ENCODE assay signal across 8 cellular contexts in the genomic region with DNA sequence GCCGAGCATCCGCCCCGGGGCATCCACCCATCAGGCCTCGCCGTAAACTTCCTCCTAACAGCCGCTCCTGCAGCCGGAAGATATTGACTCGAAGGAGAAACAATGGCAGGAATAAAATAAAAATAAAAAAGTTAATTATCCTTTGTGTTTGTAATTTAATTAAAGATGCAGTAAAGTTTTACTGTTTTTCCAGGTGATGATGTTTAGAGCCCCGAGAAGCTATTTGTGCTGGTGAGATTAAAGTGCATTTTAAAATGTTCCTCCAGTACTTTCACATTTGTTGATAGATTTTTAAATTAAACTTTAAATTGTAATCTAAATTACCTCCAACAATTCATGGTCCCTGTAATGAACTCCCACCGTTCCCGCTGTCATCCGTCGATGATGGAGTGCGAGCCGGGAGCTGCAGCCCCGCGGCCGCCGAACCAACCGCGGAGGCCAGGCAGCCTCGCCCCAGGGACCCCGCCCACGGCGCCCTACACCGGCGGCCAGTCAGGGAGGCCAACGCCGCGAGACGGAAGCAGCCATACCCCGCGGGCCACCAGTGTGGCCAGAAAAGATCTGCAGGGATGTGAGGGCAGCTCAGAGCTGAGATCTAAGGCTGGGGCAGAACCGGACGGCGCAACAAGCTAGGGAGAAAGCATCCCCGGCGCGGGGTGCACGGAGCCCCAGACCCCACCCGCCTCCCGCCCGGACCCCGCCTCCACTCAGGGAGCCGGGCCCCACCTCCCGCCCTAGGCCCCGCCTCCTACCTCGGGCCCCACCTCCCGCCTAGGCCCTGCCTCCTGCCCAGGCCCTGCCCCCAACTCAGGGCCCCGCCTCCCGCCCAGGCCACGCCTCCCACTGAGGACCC.
DNase-seq lines count a peak whose midpoint lies in the region; ATAC-seq, FAIRE-seq and TF ChIP-seq lines count a peak whose summit lies in the region.

No MANE protein-coding gene starts in this region.

- peaks cover 2% of the 10 kb centered on the region for H3K36me3 Mint-ChIP-seq in IgD-negative memory B cell

- POLR2A ChIA-PET in GM12878 (lab: Charles Lee): no interaction called here

- TF ChIP-seq CTCF in GM12878 (IDR thresholded peaks at IDR 0.05 in 2 of 3, conservative IDR thresholded peaks at IDR 0.05 in 1 of 3; ENCODE audit: control insufficient read depth in 2 of 3, extremely low read depth in 1 of 3, insufficient read depth in 1 of 3, low read depth in 3 of 3, low read length in 3 of 3): no peak
- no peak for TF ChIP-seq CTCF in spleen (IDR thresholded peaks at IDR 0.05 in 8 of 11, conservative IDR thresholded peaks at IDR 0.05 in 3 of 11)

- 2% methylated on average over 47 of the region's 52 CpGs for WGBS in GM12878 (ENCODE audit: insufficient coverage, insufficient replicate concordance, low lambda C conversion rate, missing lambda C conversion rate)
- 0 to 1% (median 0%) methylated on average over 38 to 52 of the region's 52 CpGs for WGBS in spleen, 5 donors

- H3K27ac ChIP-seq in GM12878 (ENCODE audit: control insufficient read depth, insufficient read depth) (no peak overlapping the region), iPS-18a (ENCODE audit: low read length) (no peak overlapping the region), spleen (peak overlapping the region; percentile 75 to 95 (median 92))

- H3K27me3 ChIP-seq in GM12878 (replicated peaks in 1 of 2; ENCODE audit: control insufficient read depth in 2 of 2, insufficient read depth in 2 of 2, low read length in 1 of 2) (no peaks in the 10 kb centered on the region; a peak in 1 of 4 replicates), iPS-18a (ENCODE audit: control insufficient read depth, insufficient read depth, low read length) (peaks cover 16% of the 10 kb centered on the region), spleen (replicated peaks in 1 of 7) (no peaks in the 10 kb centered on the region)

- H3K9me3 Mint-ChIP-seq in IgD-negative memory B cell: no peaks in the 10 kb centered on the region

- CTCF ChIA-PET in GM12878 (lab: Yijun Ruan, JAX): no interaction called here

- in situ Hi-C loops in GM12878 (cut with MboI): no loop called here

- peak overlapping the region; percentile 79 for H3K4me2 ChIP-seq in GM12878 (ENCODE audit: control insufficient read depth, insufficient read depth)

- H3K4me1 Mint-ChIP-seq in IgD-negative memory B cell: peaks cover 4 to 8% (median 5%) of the 10 kb centered on the region in 3 donors

- no peaks in the 10 kb centered on the region for H3K27me3 Mint-ChIP-seq in IgD-negative memory B cell

- H3K9me3 ChIP-seq in GM12878 (replicated peaks; ENCODE audit: control insufficient read depth, insufficient read depth, low read length): no peaks in the 10 kb centered on the region
- H3K9me3 ChIP-seq in iPS-18a (ENCODE audit: control insufficient read depth, low read depth, low read length): no peaks in the 10 kb centered on the region
- H3K9me3 ChIP-seq in spleen: peaks cover 0 to 3% (median 0%) of the 10 kb centered on the region in 8 donors

- H3K4me3 Mint-ChIP-seq in IgD-negative memory B cell: peak overlapping the region; percentile 68 to 86 (median 84)

- DNase-seq in A172 (ENCODE audit: low spot score) (peak; percentile 72), T1000 (lab: John Stamatoyannopoulos, UW) (peak; percentile 78), GM12878 (ENCODE audit: low read depth, low spot score) (no peak), spleen (peak; percentile 98), NCI-H510A (lab: John Stamatoyannopoulos, UW) (no peak)

- no TSS peak for BruUV-seq in GM12878 (replicated peaks; lab: Mats Ljungman, UMichigan)

- peak; percentile 46 for ATAC-seq in GM18868 (IDR thresholded peaks at IDR 0.05; ENCODE audit: unreplicated experiment)
- ATAC-seq in GM12878: peak; percentile 80

- H3K4me3 ChIP-seq in GM12878: peak overlapping the region; percentile 51; the same call in 1 of the 2 replicates
- peak overlapping the region; percentile 60 for H3K4me3 ChIP-seq in iPS-18a (ENCODE audit: low read length)
- peak overlapping the region; percentile 48 to 81 (median 68) for H3K4me3 ChIP-seq in spleen

- no peaks in the 10 kb centered on the region for H3K36me3 ChIP-seq in GM12878 (ENCODE audit: control insufficient read depth in 2 of 2, insufficient read depth in 2 of 2, low read length in 1 of 2)
- H3K36me3 ChIP-seq in iPS-18a (ENCODE audit: control insufficient read depth, low read depth, low read length): no peaks in the 10 kb centered on the region
- H3K36me3 ChIP-seq in spleen: no peaks in the 10 kb centered on the region

- no peaks in the 10 kb centered on the region for H4K20me1 ChIP-seq in GM12878 (ENCODE audit: control insufficient read depth, insufficient read depth)

- TF ChIP-seq EP300 in GM12878 (IDR thresholded peaks at IDR 0.05; ENCODE audit: borderline replicate concordance in 1 of 2, control insufficient read depth in 1 of 2, low read depth in 2 of 2, low read length in 2 of 2): no peak

- H3K9ac ChIP-seq in GM12878 (ENCODE audit: control insufficient read depth, insufficient read depth, low read length) (no peak overlapping the region), iPS-18a (ENCODE audit: low read length) (no peak overlapping the region)

- RAD21 ChIA-PET in GM12878 (lab: Charles Lee; ENCODE audit: unreplicated experiment): no interaction called here

- intact Hi-C loops in GM12878 (cut with micrococcal nuclease; ENCODE audit: unreplicated experiment): no loop called here
- intact Hi-C loops in spleen (cut with DNase I; ENCODE audit: low total_unique reads): no loop called here

- no peak for FAIRE-seq in GM12878 (lab: Jason Lieb, UNC)

- peak overlapping the region in 2 of 3 donors; percentile 64 to 67 for H3K27ac Mint-ChIP-seq in IgD-negative memory B cell

- TF ChIP-seq POLR2A in GM12878 (IDR thresholded peaks at IDR 0.05; ENCODE audit: low read depth, low read length): no peak
- no peak for TF ChIP-seq POLR2A in spleen (IDR thresholded peaks at IDR 0.05)

- peak overlapping the region; percentile 63 for H2AFZ ChIP-seq in GM12878 (ENCODE audit: control insufficient read depth, low read depth, low read length)

- H3K79me2 ChIP-seq in GM12878 (ENCODE audit: control insufficient read depth, insufficient read depth, low read length): no peaks in the 10 kb centered on the region

- H3K4me1 ChIP-seq in GM12878 (ENCODE audit: control insufficient read depth, insufficient read depth, low read length) (no peaks in the 10 kb centered on the region), iPS-18a (ENCODE audit: control insufficient read depth, low read depth, low read length) (peaks cover 12% of the 10 kb centered on the region), spleen (peaks cover 0 to 32% (median 7%) of the 10 kb centered on the region in 6 donors)

- no peak for TF ChIP-seq RAD21 in GM12878 (IDR thresholded peaks at IDR 0.05; ENCODE audit: insufficient read depth, low read depth, low read length)

- SMC1A ChIA-PET in GM12878 (lab: Charles Lee; ENCODE audit: uncharacterized antibody, unreplicated experiment): interaction anchor here (1.1 kb wide), 1 partner anchor 8 kb away, joined by 3 read pairs; no protein-coding TSS in a partner anchor

TF ChIP-seq in GM12878, 131 proteins besides CTCF, POLR2A, EP300 and RAD21:
- TF ChIP-seq GATAD2B (conservative IDR thresholded peaks at IDR 0.05; ENCODE audit: low read depth) (0 out of 2 replicates have a peak, but pooled peaks have one; percentile 14), NBN (IDR thresholded peaks at IDR 0.05) (no peak)
- TF ChIP-seq, protein P1, sequence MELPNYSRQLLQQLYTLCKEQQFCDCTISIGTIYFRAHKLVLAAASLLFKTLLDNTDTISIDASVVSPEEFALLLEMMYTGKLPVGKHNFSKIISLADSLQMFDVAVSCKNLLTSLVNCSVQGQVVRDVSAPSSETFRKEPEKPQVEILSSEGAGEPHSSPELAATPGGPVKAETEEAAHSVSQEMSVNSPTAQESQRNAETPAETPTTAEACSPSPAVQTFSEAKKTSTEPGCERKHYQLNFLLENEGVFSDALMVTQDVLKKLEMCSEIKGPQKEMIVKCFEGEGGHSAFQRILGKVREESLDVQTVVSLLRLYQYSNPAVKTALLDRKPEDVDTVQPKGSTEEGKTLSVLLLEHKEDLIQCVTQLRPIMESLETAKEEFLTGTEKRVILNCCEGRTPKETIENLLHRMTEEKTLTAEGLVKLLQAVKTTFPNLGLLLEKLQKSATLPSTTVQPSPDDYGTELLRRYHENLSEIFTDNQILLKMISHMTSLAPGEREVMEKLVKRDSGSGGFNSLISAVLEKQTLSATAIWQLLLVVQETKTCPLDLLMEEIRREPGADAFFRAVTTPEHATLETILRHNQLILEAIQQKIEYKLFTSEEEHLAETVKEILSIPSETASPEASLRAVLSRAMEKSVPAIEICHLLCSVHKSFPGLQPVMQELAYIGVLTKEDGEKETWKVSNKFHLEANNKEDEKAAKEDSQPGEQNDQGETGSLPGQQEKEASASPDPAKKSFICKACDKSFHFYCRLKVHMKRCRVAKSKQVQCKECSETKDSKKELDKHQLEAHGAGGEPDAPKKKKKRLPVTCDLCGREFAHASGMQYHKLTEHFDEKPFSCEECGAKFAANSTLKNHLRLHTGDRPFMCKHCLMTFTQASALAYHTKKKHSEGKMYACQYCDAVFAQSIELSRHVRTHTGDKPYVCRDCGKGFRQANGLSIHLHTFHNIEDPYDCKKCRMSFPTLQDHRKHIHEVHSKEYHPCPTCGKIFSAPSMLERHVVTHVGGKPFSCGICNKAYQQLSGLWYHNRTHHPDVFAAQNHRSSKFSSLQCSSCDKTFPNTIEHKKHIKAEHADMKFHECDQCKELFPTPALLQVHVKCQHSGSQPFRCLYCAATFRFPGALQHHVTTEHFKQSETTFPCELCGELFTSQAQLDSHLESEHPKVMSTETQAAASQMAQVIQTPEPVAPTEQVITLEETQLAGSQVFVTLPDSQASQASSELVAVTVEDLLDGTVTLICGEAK (IDR thresholded peaks at IDR 0.05; ENCODE audit: borderline replicate concordance): no peak
TF ChIP-seq in GM12878: peak in this region for 1.

Comparison
In these comparisons a context has a peak if more than half of its experiments do, and no peak if none do; other contexts are left out.
1. DNase-seq: peak in A172 (single experiment), T1000 (single experiment) and spleen (single experiment); none in GM12878 (single experiment) and NCI-H510A (single experiment).
2. H3K27ac ChIP-seq: peak in spleen (8 of 8); none in GM12878 (single experiment) and iPS-18a (single experiment).
3. Peak in every context shown above with its lines, with median percentiles within 50 percentile points of each other: H3K4me3 ChIP-seq.